Comparison of ENCODE assay signal across 14 cellular contexts in the genomic region with DNA sequence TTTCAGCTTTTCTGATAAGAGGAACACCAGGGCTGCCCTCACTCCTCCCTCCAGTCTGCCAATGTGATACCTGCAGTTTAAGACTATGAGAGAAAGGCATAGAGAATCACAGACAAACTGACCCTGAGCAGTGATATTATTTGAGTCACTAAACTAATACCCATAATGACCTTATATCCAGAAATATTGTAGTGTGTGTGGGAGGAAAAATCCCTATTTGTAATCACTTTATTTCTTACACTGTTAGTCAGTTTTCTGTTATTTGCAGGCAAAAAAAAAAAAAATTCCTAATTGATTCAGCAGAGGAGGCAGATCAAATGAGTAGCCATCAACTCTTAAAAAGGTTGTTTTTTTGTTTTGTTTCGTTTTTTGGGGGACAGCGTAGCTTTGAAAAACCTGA.
DNase-seq lines count a peak whose midpoint lies in the region; ATAC-seq, FAIRE-seq and TF ChIP-seq lines count a peak whose summit lies in the region.
"Had no signal": no experiment of that assay in that cellular context is flagged by ENCODE, and none has a peak within 500 bp of the region (broad histone marks: within the 10 kb centered on the region; RNA-seq: fewer than 3 reads in every experiment).

No MANE protein-coding gene starts in this region.

- intact Hi-C loops in CD4-positive, alpha-beta T cell (cut with DNase I, micrococcal nuclease), result no loop called here

- no peak overlapping the region for H3K23ac ChIP-seq in trophoblast cell (ENCODE audit: low read length)

- peak overlapping the region; percentile 89 for H2BK12ac ChIP-seq in trophoblast cell (ENCODE audit: low read length)

- H3K9ac ChIP-seq in astrocyte (ENCODE audit: low read length) (peak overlapping the region; percentile 11), trophoblast cell (ENCODE audit: low read length) (no peak overlapping the region)

- H3K4me2 ChIP-seq in astrocyte (ENCODE audit: low read length) (peak overlapping the region; percentile 20), trophoblast cell (ENCODE audit: low read length) (no peak overlapping the region), GM23338 (no peak overlapping the region)

- H3K4me3 ChIP-seq in astrocyte (ENCODE audit: insufficient read depth, low read depth, low read length) (no peak overlapping the region), trophoblast cell (ENCODE audit: low read depth, low read length) (no peak overlapping the region), GM23338 (no peak overlapping the region)
- H3K4me3 ChIP-seq: gastroesophageal sphincter had no signal

- CTCF ChIA-PET in CD4-positive, alpha-beta T cell (lab: Charles Lee), result interaction anchor here (0.9 to 1.6 kb wide), 2 partner anchors 50 to 83 kb away, joined by 3 read pairs; no protein-coding TSS in a partner anchor

- H4K20me1 ChIP-seq in astrocyte (ENCODE audit: insufficient read depth, low read length), result no peaks in the 10 kb centered on the region
- H4K20me1 ChIP-seq in GM23338 (replicated peaks; ENCODE audit: insufficient read depth), result no peaks in the 10 kb centered on the region

- H3K14ac ChIP-seq in trophoblast cell (ENCODE audit: low read length), result no peak overlapping the region

- H3K79me1 ChIP-seq in trophoblast cell (ENCODE audit: low read length), result peaks cover 32% of the 10 kb centered on the region

- peak overlapping the region; percentile 70 for H2BK5ac ChIP-seq in trophoblast cell (ENCODE audit: low read depth, low read length, poor library complexity)

- H3K27ac Mint-ChIP-seq in CD4-positive, alpha-beta T cell, result peak overlapping the region; percentile 99
- H3K27ac Mint-ChIP-seq in IgD-negative memory B cell (peak overlapping the region; percentile 21 to 98 (median 97)), astrocyte (ENCODE audit: unreplicated experiment) (no peak overlapping the region), GM23338 (no peak overlapping the region)

- POLR2A ChIA-PET in CD4-positive, alpha-beta T cell (lab: Charles Lee), result interaction anchor here (0.8 to 1.3 kb wide), 3 partner anchors 10 to 22 kb away, joined by 3 read pairs; no protein-coding TSS in a partner anchor

- ATAC-seq in CD4-positive, alpha-beta T cell (ENCODE audit: poor library complexity), result no peak
- ATAC-seq in GM23338, result no peak
- ATAC-seq: gastroesophageal sphincter had no signal

- no peaks in the 10 kb centered on the region for H3K36me3 ChIP-seq in astrocyte (ENCODE audit: insufficient read depth, low read length)
- H3K36me3 ChIP-seq in trophoblast cell (ENCODE audit: control insufficient read depth in 1 of 2, insufficient read depth in 2 of 2, low read length in 2 of 2), result no peaks in the 10 kb centered on the region
- H3K36me3 ChIP-seq in GM23338 (ENCODE audit: insufficient read depth), result no peaks in the 10 kb centered on the region
- H3K36me3 ChIP-seq: gastroesophageal sphincter had no signal

- no peak overlapping the region for H4K12ac ChIP-seq in trophoblast cell (ENCODE audit: low read depth, low read length)

- H3K9me3 ChIP-seq in CD4-positive, alpha-beta T cell (ENCODE audit: control insufficient read depth, low read length), result no peaks in the 10 kb centered on the region
- no peaks in the 10 kb centered on the region for H3K9me3 ChIP-seq in astrocyte (ENCODE audit: insufficient read depth, low read depth, low read length)
- no peaks in the 10 kb centered on the region for H3K9me3 ChIP-seq in trophoblast cell (ENCODE audit: insufficient read depth, low read depth, low read length)
- H3K9me3 ChIP-seq: gastroesophageal sphincter had no signal

- no peak overlapping the region for H3K18ac ChIP-seq in trophoblast cell (ENCODE audit: low read length)

- WGBS in trophoblast cell (ENCODE audit: extremely low coverage, insufficient coverage, insufficient read length), result no CpG with 5 or more reads among the region's 2 CpGs

- peak overlapping the region; percentile 23 for H3K4me3 Mint-ChIP-seq in CD4-positive, alpha-beta T cell
- H3K4me3 Mint-ChIP-seq in IgD-negative memory B cell (peak overlapping the region in 2 of 4 donors; percentile 11 to 94), astrocyte (ENCODE audit: unreplicated experiment) (no peak overlapping the region), GM23338 (no peak overlapping the region)

- no peak for TF ChIP-seq CTCF in CD4-positive, alpha-beta T cell (IDR thresholded peaks at IDR 0.05)
- TF ChIP-seq CTCF in astrocyte (IDR thresholded peaks at IDR 0.05; ENCODE audit: insufficient read depth, low read depth, low read length), result no peak
- TF ChIP-seq CTCF in GM23338 (conservative IDR thresholded peaks at IDR 0.05; ENCODE audit: low read depth in 2 of 2), result no peak

- no peak overlapping the region for H2AFZ ChIP-seq in astrocyte (ENCODE audit: low read depth, low read length)
- H2AFZ ChIP-seq in trophoblast cell (ENCODE audit: insufficient read depth, low read length, poor library complexity), result no peak overlapping the region
- H2AFZ ChIP-seq in GM23338, result no peak overlapping the region

- H3K27ac ChIP-seq in CD4-positive, alpha-beta T cell (ENCODE audit: low read depth, low read length), result peak overlapping the region; percentile 91
- H3K27ac ChIP-seq in astrocyte (ENCODE audit: low read depth, low read length), result no peak overlapping the region
- H3K27ac ChIP-seq in trophoblast cell (ENCODE audit: low read depth, low read length), result peak overlapping the region; percentile 90
- H3K27ac ChIP-seq in GM23338 (ENCODE audit: low read depth), result no peak overlapping the region
- H3K27ac ChIP-seq: C4-2B, gastroesophageal sphincter had no signal

- no peak overlapping the region for H4K8ac ChIP-seq in trophoblast cell (ENCODE audit: low read depth, low read length)

- H3K4ac ChIP-seq in trophoblast cell (ENCODE audit: low read depth, low read length), result no peak overlapping the region

- no peaks in the 10 kb centered on the region for H3K27me3 Mint-ChIP-seq in CD4-positive, alpha-beta T cell
- H3K27me3 Mint-ChIP-seq in IgD-negative memory B cell (no peaks in the 10 kb centered on the region), astrocyte (ENCODE audit: low read depth, unreplicated experiment) (no peaks in the 10 kb centered on the region), GM23338 (ENCODE audit: insufficient read depth, low read depth, poor library complexity) (peaks cover 2% of the 10 kb centered on the region)

- H3K9me3 Mint-ChIP-seq in CD4-positive, alpha-beta T cell, result no peaks in the 10 kb centered on the region
- H3K9me3 Mint-ChIP-seq in IgD-negative memory B cell, result no peaks in the 10 kb centered on the region
- H3K9me3 Mint-ChIP-seq in astrocyte (ENCODE audit: unreplicated experiment), result no peaks in the 10 kb centered on the region
- H3K9me3 Mint-ChIP-seq in GM23338, result no peaks in the 10 kb centered on the region
- H3K9me3 Mint-ChIP-seq: immature natural killer cell had no signal

- H3K4me1 ChIP-seq in astrocyte (ENCODE audit: insufficient read depth, low read length) (peaks cover 35% of the 10 kb centered on the region), trophoblast cell (ENCODE audit: control insufficient read depth in 1 of 2, insufficient read depth in 2 of 2, low read length in 2 of 2) (peaks cover 20 to 31% of the 10 kb centered on the region in 2 experiments), GM23338 (ENCODE audit: insufficient read depth) (peaks cover 11% of the 10 kb centered on the region; the same call in 1 of the 2 replicates)

- H3K4me1 Mint-ChIP-seq in CD4-positive, alpha-beta T cell (ENCODE audit: low read depth), result peaks cover 92% of the 10 kb centered on the region
- H3K4me1 Mint-ChIP-seq in IgD-negative memory B cell (peaks cover 54 to 68% (median 66%) of the 10 kb centered on the region in 3 donors), astrocyte (ENCODE audit: low read depth, unreplicated experiment) (peaks cover 75% of the 10 kb centered on the region), GM23338 (peaks cover 37% of the 10 kb centered on the region)

- H4K91ac ChIP-seq in trophoblast cell (ENCODE audit: low read depth, low read length), result peak overlapping the region; percentile 82

- H3K27me3 ChIP-seq in CD4-positive, alpha-beta T cell (ENCODE audit: control insufficient read depth, insufficient read depth, low read length), result no peaks in the 10 kb centered on the region
- H3K27me3 ChIP-seq in astrocyte (ENCODE audit: insufficient read depth, low read length) (no peaks in the 10 kb centered on the region), trophoblast cell (ENCODE audit: insufficient read depth, low read length) (no peaks in the 10 kb centered on the region), GM23338 (ENCODE audit: insufficient read depth) (no peaks in the 10 kb centered on the region)
- H3K27me3 ChIP-seq: gastroesophageal sphincter had no signal

- H2BK120ac ChIP-seq in trophoblast cell (ENCODE audit: insufficient read depth, low read length, poor library complexity), result peak overlapping the region; percentile 55

- no peak for DNase-seq in CD4-positive, alpha-beta T cell
- DNase-seq in astrocyte (ENCODE audit: low read depth) (no peak), trophoblast cell (no peak), GM23338 (ENCODE audit: low spot score) (no peak), RPMI8226 (no peak), NCI-H69 (lab: John Stamatoyannopoulos, UW) (no peak)
- DNase-seq: activated CD4-positive, alpha-beta T cell treated with anti-CD3 and anti-CD28 coated beads for 1 hour; immature natural killer cell; NCI-H1105 treated with DMSO at 0.1 percent for 48 hours had no signal

- no peak overlapping the region for H2AK5ac ChIP-seq in trophoblast cell (ENCODE audit: low read length)

- no peaks in the 10 kb centered on the region for H3F3A ChIP-seq in GM23338 (replicated peaks; ENCODE audit: low read depth)

- H3K79me2 ChIP-seq in astrocyte (ENCODE audit: insufficient read depth, low read length) (peaks cover 74% of the 10 kb centered on the region), trophoblast cell (ENCODE audit: control insufficient read depth, insufficient read depth, low read length, poor library complexity) (peaks cover 2% of the 10 kb centered on the region), GM23338 (replicated peaks; ENCODE audit: insufficient read depth) (no peaks in the 10 kb centered on the region)

- H3K36me3 Mint-ChIP-seq in CD4-positive, alpha-beta T cell (ENCODE audit: low read depth), result peaks cover 22% of the 10 kb centered on the region
- peaks cover 2% of the 10 kb centered on the region for H3K36me3 Mint-ChIP-seq in IgD-negative memory B cell
- H3K36me3 Mint-ChIP-seq in astrocyte (ENCODE audit: low read depth, unreplicated experiment), result peaks cover 9% of the 10 kb centered on the region
- H3K36me3 Mint-ChIP-seq in GM23338 (ENCODE audit: low read depth), result no peaks in the 10 kb centered on the region
- H3K36me3 Mint-ChIP-seq: immature natural killer cell had no signal

- no peaks in the 10 kb centered on the region for H3K9me2 ChIP-seq in GM23338 (ENCODE audit: insufficient read depth)

- FAIRE-seq in astrocyte (lab: Jason Lieb, UNC), result no peak
- FAIRE-seq: bronchial epithelial cell, GM19239 had no signal

TF ChIP-seq in GM23338, 12 proteins besides CTCF, POLR2A, EP300 and RAD21 (continues in another document):
- no peak for TF ChIP-seq ZNF114 (CRISPR knock-in tag; IDR thresholded peaks at IDR 0.05)
- no peak for TF ChIP-seq JUNB (IDR thresholded peaks at IDR 0.05; ENCODE audit: unreplicated experiment)
- no peak for TF ChIP-seq NANOG (IDR thresholded peaks at IDR 0.05; ENCODE audit: borderline replicate concordance)

Comparison
In these comparisons a context has a peak if more than half of its experiments do, and no peak if none do; other contexts are left out.
1. H3K27ac ChIP-seq: peak in CD4-positive, alpha-beta T cell (single experiment) and trophoblast cell (single experiment); none in astrocyte (single experiment) and GM23338 (single experiment).
2. H3K27ac Mint-ChIP-seq: peak in CD4-positive, alpha-beta T cell (single experiment) and IgD-negative memory B cell (3 of 3); none in astrocyte (single experiment) and GM23338 (single experiment).